Comparison of ENCODE assay signal across 11 cellular contexts in the genomic region with DNA sequence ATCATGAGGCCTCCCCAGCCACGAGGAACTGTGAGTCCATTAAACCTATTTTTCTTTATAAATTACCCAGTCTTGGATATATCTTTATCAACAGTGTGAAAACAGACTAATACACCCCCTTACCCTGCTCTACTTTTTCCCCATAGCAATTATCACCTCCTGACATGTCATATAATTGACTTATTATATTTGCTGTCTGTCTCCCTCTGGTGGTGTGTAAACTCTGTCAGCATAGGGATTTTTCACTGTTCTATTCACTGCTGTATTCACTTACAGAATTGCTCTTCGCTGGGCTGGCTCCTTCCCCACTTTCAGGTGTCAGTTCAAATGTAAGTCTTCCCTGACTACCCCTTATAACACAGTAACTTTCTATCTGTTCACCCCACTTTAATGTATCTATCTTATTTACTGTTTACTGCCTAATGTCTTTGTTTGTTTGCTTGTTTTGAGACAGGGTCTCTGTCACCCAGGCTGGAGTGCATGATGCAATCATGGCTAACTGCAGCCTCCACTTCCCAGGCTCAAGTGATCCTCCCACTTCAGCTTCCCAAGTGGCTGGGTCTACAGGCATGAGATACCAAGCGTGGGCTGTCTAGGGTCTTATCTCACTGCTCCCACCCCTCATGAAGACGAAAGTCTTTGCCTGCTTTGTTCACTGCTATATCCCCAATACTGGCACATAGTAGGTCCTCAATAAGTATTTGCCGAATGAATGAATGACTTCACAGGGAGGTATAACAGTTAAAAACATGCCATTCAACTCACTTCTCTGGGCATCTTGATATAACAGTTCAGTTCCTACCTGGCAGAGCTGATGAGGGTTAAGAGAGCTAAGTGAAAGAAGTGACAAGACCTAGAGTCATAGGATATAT.
DNase-seq lines count a peak whose midpoint lies in the region; ATAC-seq and TF ChIP-seq lines count a peak whose summit lies in the region.
"Had no signal": no experiment of that assay in that cellular context is flagged by ENCODE, and none has a peak within 500 bp of the region (broad histone marks: within the 10 kb centered on the region; RNA-seq: fewer than 3 reads in every experiment).

No MANE protein-coding gene starts in this region.

- in situ Hi-C loops in ACHN (cut with HindIII; ENCODE audit: low pct_ligation_motif_present, low pct_unique_long_range_greater_than_20kb, low sequenced_read_pairs) = no loop called here

- ATAC-seq in HG03025 (IDR thresholded peaks at IDR 0.05; ENCODE audit: low FRiP score, unreplicated experiment) = no peak

- DNase-seq in ACHN (peak; percentile 11), RKO (ENCODE audit: low spot score) (peak; percentile 51), foreskin fibroblast (no peak), NCI-H1694 treated with DMSO at 0.1 percent for 48 hours (lab: John Stamatoyannopoulos, UW) (no peak)
- DNase-seq in activated naive CD4-positive, alpha-beta T cell treated with Interleukin-2 at 50 U/mL for 16 hours = no peak
- DNase-seq in activated T-cell treated with anti-CD3 and anti-CD28 coated beads, Interleukin-2, amount 50 U/mL, for 1 hour = no peak
- DNase-seq: activated naive CD8-positive, alpha-beta T cell treated with anti-CD3 and anti-CD28 coated beads, Interleukin-2, amount 10 ng/mL, durations not matched to agents 7 days and 5 days; foreskin melanocyte; NCI-H510A treated with DMSO at 0.1 percent for 48 hours had no signal

- no peak overlapping the region for H3K4me3 ChIP-seq in foreskin fibroblast (ENCODE audit: low read depth in 1 of 2, low read length in 2 of 2)

- 0 out of 3 replicates have a peak, but pooled peaks have one; percentile 24 for TF ChIP-seq CTCF in GM12872 (IDR thresholded peaks at IDR 0.05; ENCODE audit: insufficient read depth, low read depth, low read length)
- peak; percentile 26 for TF ChIP-seq CTCF in foreskin fibroblast (IDR thresholded peaks at IDR 0.05; ENCODE audit: low read depth, low read length)

Comparison
In these comparisons a context has a peak if more than half of its experiments do, and no peak if none do; other contexts are left out.
1. DNase-seq: peak in ACHN (single experiment) and RKO (single experiment); none in foreskin fibroblast (0 of 2), activated naive CD4-positive, alpha-beta T cell treated with Interleukin-2 at 50 U/mL for 16 hours (single experiment), activated T-cell treated with anti-CD3 and anti-CD28 coated beads, Interleukin-2, amount 50 U/mL, for 1 hour (single experiment) and NCI-H1694 treated with DMSO at 0.1 percent for 48 hours (single experiment).